10 cellular contexts compared by ENCODE assay signal in genomic region chr16:57316390-57317017, GRCh38. TPM values are rescaled to one million over a fixed set of nuclear protein-coding genes. Genes with fewer than 3 reads are reported as not detected.
DNase-seq lines count a peak whose midpoint lies in the region; ATAC-seq and TF ChIP-seq lines count a peak whose summit lies in the region.
"Had no signal": no experiment of that assay in that cellular context is flagged by ENCODE, and none has a peak within 500 bp of the region (broad histone marks: within the 10 kb centered on the region; RNA-seq: fewer than 3 reads in every experiment).

No MANE protein-coding gene starts in this region.

- H3K27ac ChIP-seq in GM23248 (peak overlapping the region; percentile 67), right atrium auricular region (peak overlapping the region; percentile 70 to 71), skeletal muscle tissue (ENCODE audit: low read depth, low read length) (peak overlapping the region; percentile 44)

- peaks cover 12% of the 10 kb centered on the region for H3K4me1 ChIP-seq in GM23248 (ENCODE audit: insufficient read depth)
- peaks cover 0 to 32% of the 10 kb centered on the region in 2 donors for H3K4me1 ChIP-seq in right atrium auricular region
- peaks cover 9 to 13% (median 13%) of the 10 kb centered on the region in 3 donors for H3K4me1 ChIP-seq in skeletal muscle tissue (ENCODE audit: control insufficient read depth in 3 of 3, insufficient read depth in 3 of 3, low read length in 3 of 3)

- H3K27me3 Mint-ChIP-seq in stimulated activated naive CD8-positive, alpha-beta T cell treated with anti-CD3 and anti-CD28 coated beads, Interleukin-15, amount 100 ng/mL, for 72 hours = no peaks in the 10 kb centered on the region

- no peak for TF ChIP-seq CTCF in right atrium auricular region (IDR thresholded peaks at IDR 0.05)

- no peak for ATAC-seq in stimulated activated naive CD8-positive, alpha-beta T cell treated with anti-CD3 and anti-CD28 coated beads, Interleukin-15, amount 100 ng/mL, for 72 hours

- 39% methylated on average over 3 of the region's 3 CpGs for WGBS in GM23248 (ENCODE audit: low coverage in 1 of 2, low lambda C conversion rate in 2 of 2, missing lambda C conversion rate in 2 of 2), 2 experiments

- H3K9me3 Mint-ChIP-seq in stimulated activated naive CD8-positive, alpha-beta T cell treated with anti-CD3 and anti-CD28 coated beads, Interleukin-15, amount 100 ng/mL, for 72 hours = no peaks in the 10 kb centered on the region
- H3K9me3 Mint-ChIP-seq: activated naive CD8-positive, alpha-beta T cell treated with anti-CD3 and anti-CD28 coated beads for 36 hours had no signal

- H3K36me3 ChIP-seq in GM23248 (ENCODE audit: low read depth) = no peaks in the 10 kb centered on the region
- no peaks in the 10 kb centered on the region for H3K36me3 ChIP-seq in right atrium auricular region
- no peaks in the 10 kb centered on the region for H3K36me3 ChIP-seq in skeletal muscle tissue (ENCODE audit: control insufficient read depth in 3 of 3, insufficient read depth in 3 of 3, low read length in 3 of 3)

- H3K9me3 ChIP-seq in GM23248 (ENCODE audit: low read depth) (no peaks in the 10 kb centered on the region), right atrium auricular region (no peaks in the 10 kb centered on the region), skeletal muscle tissue (ENCODE audit: control insufficient read depth in 3 of 3, low read length in 3 of 3) (no peaks in the 10 kb centered on the region)

- peak overlapping the region; percentile 56 for H3K9ac ChIP-seq in GM23248
- no peak overlapping the region for H3K9ac ChIP-seq in skeletal muscle tissue (ENCODE audit: low read depth in 1 of 3, low read length in 3 of 3)

- H3K9me2 ChIP-seq in GM23248 (ENCODE audit: insufficient read depth) = no peaks in the 10 kb centered on the region

- in situ Hi-C loops in GM23248 (cut with MboI) = no loop called here

- H3K27me3 ChIP-seq in GM23248 (replicated peaks; ENCODE audit: insufficient read depth) (no peaks in the 10 kb centered on the region; the same call in 1 of the 2 replicates), right atrium auricular region (no peaks in the 10 kb centered on the region), skeletal muscle tissue (ENCODE audit: control insufficient read depth in 3 of 3, insufficient read depth in 3 of 3, low read length in 3 of 3) (peaks cover 2 to 18% (median 4%) of the 10 kb centered on the region in 3 donors)

- 0 out of 2 replicates have a peak overlapping the region, but pooled peaks have one; percentile 23 for H2AFZ ChIP-seq in GM23248

- H3K27ac Mint-ChIP-seq in stimulated activated naive CD8-positive, alpha-beta T cell treated with anti-CD3 and anti-CD28 coated beads, Interleukin-15, amount 100 ng/mL, for 72 hours = no peak overlapping the region
- H3K27ac Mint-ChIP-seq: activated naive CD8-positive, alpha-beta T cell treated with anti-CD3 and anti-CD28 coated beads for 36 hours had no signal

- no peak overlapping the region for H3K4me2 ChIP-seq in GM23248 (ENCODE audit: unreplicated experiment)

- H3K4me3 ChIP-seq in GM23248 (no peak overlapping the region), right atrium auricular region (no peak overlapping the region), skeletal muscle tissue (ENCODE audit: low read length in 3 of 3) (no peak overlapping the region)

- no peaks in the 10 kb centered on the region for H3K79me2 ChIP-seq in GM23248 (ENCODE audit: insufficient read depth)

- DNase-seq in GM23248 (peak; percentile 94), amniotic stem cell (lab: John Stamatoyannopoulos, UW) (peak; percentile 64), right atrium auricular region (ENCODE audit: low spot score) (peak; percentile 79), Kasumi-1 (lab: John Stamatoyannopoulos, UW) (no peak), NCI-H1105 (lab: John Stamatoyannopoulos, UW) (no peak), D341Med (ENCODE audit: low spot score) (no peak)
- DNase-seq in stimulated activated naive CD8-positive, alpha-beta T cell treated with anti-CD3 and anti-CD28 coated beads, Interleukin-15, amount 100 ng/mL, for 72 hours = no peak
- DNase-seq: activated naive CD8-positive, alpha-beta T cell treated with anti-CD3 and anti-CD28 coated beads for 36 hours; H7 had no signal

- H3K4me3 Mint-ChIP-seq in stimulated activated naive CD8-positive, alpha-beta T cell treated with anti-CD3 and anti-CD28 coated beads, Interleukin-15, amount 100 ng/mL, for 72 hours = no peak overlapping the region
- H3K4me3 Mint-ChIP-seq: activated naive CD8-positive, alpha-beta T cell treated with anti-CD3 and anti-CD28 coated beads for 36 hours had no signal

- H3F3A ChIP-seq in GM23248 (ENCODE audit: insufficient read depth) = no peaks in the 10 kb centered on the region

- no peaks in the 10 kb centered on the region for H4K20me1 ChIP-seq in GM23248 (ENCODE audit: insufficient read depth)

- peaks cover 27% of the 10 kb centered on the region for H3K4me1 Mint-ChIP-seq in stimulated activated naive CD8-positive, alpha-beta T cell treated with anti-CD3 and anti-CD28 coated beads, Interleukin-15, amount 100 ng/mL, for 72 hours

RNA-seq across cellular contexts. Expression of gene PLLP, which starts 32.0 kb away (rescaled TPM):
- not detected in 2 replicates for total RNA-seq in GM23248 (2014; rRNA removed; shearing (Covaris generic))
- 0.44 and 0.46 TPM in 2 replicates for polyA plus RNA-seq in GM23248 (2016; fragmentation: Nextera tagmentation; extraction: Ambion mirVana)
- total RNA-seq in right atrium auricular region = 10 to 100 TPM; 14.4 to 22.4 TPM
- under 0.01 TPM for total RNA-seq in skeletal muscle tissue

RNA-seq across cellular contexts. Expression of gene CCL22, which starts 42.1 kb away (rescaled TPM):
- total RNA-seq in GM23248 (2014; rRNA removed; shearing (Covaris generic)) = not detected in 2 replicates
- polyA plus RNA-seq in GM23248 (2016; fragmentation: Nextera tagmentation; extraction: Ambion mirVana) = 0.10 and 0.13 TPM in 2 replicates
- total RNA-seq in right atrium auricular region = under 1 TPM in 1 of 2 donors, not detected in 1; 0.08 TPM
- not detected for total RNA-seq in skeletal muscle tissue
- total RNA-seq: H7 had no signal

RNA-seq across cellular contexts. Expression of gene CX3CL1, which starts 55.8 kb away (rescaled TPM):
- total RNA-seq in GM23248 (2014; rRNA removed; shearing (Covaris generic)) = not detected in 2 replicates
- not detected in 2 replicates for polyA plus RNA-seq in GM23248 (2016; fragmentation: Nextera tagmentation; extraction: Ambion mirVana)
- total RNA-seq in right atrium auricular region (10 to 100 TPM; 17.1 to 17.8 TPM), skeletal muscle tissue (0.52 TPM)

Comparison
In these comparisons a context has a peak if more than half of its experiments do, and no peak if none do; other contexts are left out.
1. DNase-seq: peak in GM23248 (single experiment), amniotic stem cell (single experiment) and right atrium auricular region (single experiment); none in Kasumi-1 (0 of 2), NCI-H1105 (single experiment), D341Med (single experiment) and stimulated activated naive CD8-positive, alpha-beta T cell treated with anti-CD3 and anti-CD28 coated beads, Interleukin-15, amount 100 ng/mL, for 72 hours (0 of 2).
2. RNA of gene PLLP, which starts 32.0 kb away (total RNA-seq): 14.4 to 22.4 TPM in right atrium auricular region; not detected in GM23248 and under 0.01 TPM in skeletal muscle tissue (single experiment); every median in the first group is over 10 times any median in the second.
3. RNA of gene CX3CL1, which starts 55.8 kb away (total RNA-seq): 17.1 to 17.8 TPM in right atrium auricular region; 0.52 TPM in skeletal muscle tissue (single experiment) and not detected in GM23248; every median in the first group is over 10 times any median in the second.
4. Peak in every context shown above with its lines, with median percentiles within 50 percentile points of each other: H3K27ac ChIP-seq.